In the genomic region with DNA sequence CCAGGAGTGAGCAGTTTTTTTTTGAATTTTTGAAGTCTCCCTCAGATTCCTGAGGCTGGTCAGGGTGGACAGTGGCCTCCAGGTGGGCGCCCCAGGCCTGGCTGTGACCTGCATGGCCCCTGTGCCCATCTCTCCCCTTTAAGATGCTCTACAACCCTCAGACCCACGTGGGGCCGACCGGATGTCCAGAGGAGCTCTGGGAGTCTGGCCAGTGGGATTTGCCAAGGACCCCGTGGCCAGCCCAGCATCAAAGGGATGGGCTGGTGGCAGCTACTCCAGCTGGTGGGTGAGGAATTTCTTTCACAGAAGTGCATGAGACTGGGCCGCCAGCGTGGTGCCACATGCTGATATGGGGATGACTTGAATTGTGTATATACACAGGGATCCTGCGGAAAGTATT, we compare ENCODE assay signal across 21 cellular contexts.
"Had no signal": no experiment of that assay in that cellular context is flagged by ENCODE, and none has a peak within 500 bp of the region (broad histone marks: within the 10 kb centered on the region; RNA-seq: fewer than 3 reads in every experiment).

No MANE protein-coding gene starts in this region.

- H3K27me3 ChIP-seq: left lung, right lobe of liver, spleen, tibial nerve, upper lobe of left lung, vagina had no signal

- H3K9me3 ChIP-seq: left lung, lower lobe of right lung, psoas muscle, right lobe of liver, spleen, tibial nerve, upper lobe of left lung, vagina had no signal

- H3K4me1 Mint-ChIP-seq: naive thymus-derived CD4-positive, alpha-beta T cell; stimulated activated effector memory CD8-positive, alpha-beta T cell treated with anti-CD3 and anti-CD28 coated beads, Interleukin-12 subunit alpha, Interleukin-12 subunit beta, amount 100 ng/mL, for 72 hours; stimulated activated naive CD8-positive, alpha-beta T cell treated with anti-CD3 and anti-CD28 coated beads, Interleukin-15, amount 100 ng/mL, for 72 hours had no signal

- DNase-seq: kidney glomerular epithelial cell; left colon; lower lobe of right lung; mammary epithelial cell; mesendoderm; naive thymus-derived CD4-positive, alpha-beta T cell; psoas muscle; spleen; stimulated activated CD4-positive, alpha-beta T cell treated with anti-CD3 and anti-CD28 coated beads, Interleukin-4, amount 100 ng/mL, for 24 hours; stimulated activated naive CD4-positive, alpha-beta T cell treated with Interleukin-2 at 50 U/mL for 16 hours; stimulated activated naive CD8-positive, alpha-beta T cell treated with anti-CD3 and anti-CD28 coated beads, Interleukin-15, amount 100 ng/mL, for 72 hours; upper lobe of left lung had no signal

- H3K36me3 ChIP-seq: upper lobe of left lung, vagina had no signal

- H3K4me3 ChIP-seq: left lung, lower lobe of right lung, psoas muscle, right lobe of liver, skin epidermis, spleen, tibial nerve, upper lobe of left lung, vagina had no signal

- ATAC-seq: left colon; left lung; naive thymus-derived CD4-positive, alpha-beta T cell; psoas muscle; stimulated activated effector memory CD8-positive, alpha-beta T cell treated with anti-CD3 and anti-CD28 coated beads, Interleukin-12 subunit alpha, Interleukin-12 subunit beta, amount 100 ng/mL, for 72 hours; stimulated activated naive CD8-positive, alpha-beta T cell treated with anti-CD3 and anti-CD28 coated beads, Interleukin-15, amount 100 ng/mL, for 72 hours had no signal

- H3K4me3 Mint-ChIP-seq: mesothelial cell of epicardium; naive thymus-derived CD4-positive, alpha-beta T cell; natural killer cell treated with Interleukin-12 subunit alpha and Interleukin-12 subunit beta and Interleukin-15 and Interleukin-18, amount 100 ng/mL, for 72 hours; stimulated activated effector memory CD8-positive, alpha-beta T cell treated with anti-CD3 and anti-CD28 coated beads, Interleukin-12 subunit alpha, Interleukin-12 subunit beta, amount 100 ng/mL, for 72 hours; stimulated activated naive CD8-positive, alpha-beta T cell treated with anti-CD3 and anti-CD28 coated beads, Interleukin-15, amount 100 ng/mL, for 72 hours had no signal

- H3K36me3 Mint-ChIP-seq: naive thymus-derived CD4-positive, alpha-beta T cell; natural killer cell treated with Interleukin-12 subunit alpha and Interleukin-12 subunit beta and Interleukin-15 and Interleukin-18, amount 100 ng/mL, for 72 hours; stimulated activated effector memory CD8-positive, alpha-beta T cell treated with anti-CD3 and anti-CD28 coated beads, Interleukin-12 subunit alpha, Interleukin-12 subunit beta, amount 100 ng/mL, for 72 hours had no signal

- H3K4me1 ChIP-seq: left lung, lower lobe of right lung, parathyroid adenoma, psoas muscle, right lobe of liver, upper lobe of left lung had no signal

- H3K27me3 Mint-ChIP-seq: naive thymus-derived CD4-positive, alpha-beta T cell; stimulated activated naive CD8-positive, alpha-beta T cell treated with anti-CD3 and anti-CD28 coated beads, Interleukin-15, amount 100 ng/mL, for 72 hours had no signal

- H3K27ac ChIP-seq: left lung, lower lobe of right lung, parathyroid adenoma, psoas muscle, right lobe of liver, skin epidermis, tibial nerve, upper lobe of left lung, vagina had no signal

- H3K27ac Mint-ChIP-seq: mesothelial cell of epicardium; naive thymus-derived CD4-positive, alpha-beta T cell; natural killer cell treated with Interleukin-12 subunit alpha and Interleukin-12 subunit beta and Interleukin-15 and Interleukin-18, amount 100 ng/mL, for 72 hours; stimulated activated effector memory CD8-positive, alpha-beta T cell treated with anti-CD3 and anti-CD28 coated beads, Interleukin-12 subunit alpha, Interleukin-12 subunit beta, amount 100 ng/mL, for 72 hours; stimulated activated naive CD8-positive, alpha-beta T cell treated with anti-CD3 and anti-CD28 coated beads, Interleukin-15, amount 100 ng/mL, for 72 hours had no signal

- H3K9me3 Mint-ChIP-seq: mesothelial cell of epicardium; naive thymus-derived CD4-positive, alpha-beta T cell; natural killer cell treated with Interleukin-12 subunit alpha and Interleukin-12 subunit beta and Interleukin-15 and Interleukin-18, amount 100 ng/mL, for 72 hours; stimulated activated effector memory CD8-positive, alpha-beta T cell treated with anti-CD3 and anti-CD28 coated beads, Interleukin-12 subunit alpha, Interleukin-12 subunit beta, amount 100 ng/mL, for 72 hours; stimulated activated naive CD8-positive, alpha-beta T cell treated with anti-CD3 and anti-CD28 coated beads, Interleukin-15, amount 100 ng/mL, for 72 hours had no signal

- H3K79me2 ChIP-seq: parathyroid adenoma had no signal

- H2AFZ ChIP-seq: parathyroid adenoma had no signal
